In the genomic region with DNA sequence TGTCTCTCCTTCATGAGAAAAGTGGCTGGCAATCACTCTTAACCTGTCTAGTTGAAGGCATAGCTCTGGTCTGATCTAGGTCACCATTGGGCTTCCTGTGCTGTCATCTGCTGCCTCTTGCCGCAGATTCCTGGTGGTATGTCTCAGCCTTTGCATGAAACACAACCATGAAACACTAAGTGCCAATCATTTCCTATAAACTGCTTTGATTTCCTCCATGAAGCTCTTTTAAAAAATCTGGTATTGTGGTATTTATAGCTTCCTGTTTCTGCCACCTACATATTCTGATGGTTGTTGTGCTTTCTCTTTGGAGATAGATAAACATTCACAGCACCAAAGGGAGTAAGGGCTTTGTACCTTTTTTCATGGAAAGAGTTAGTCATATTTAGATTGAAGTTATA, we compare ENCODE assay signal across 10 cellular contexts.
A peak's percentile ranks its signal among the peaks of the same experiment; 100 is the strongest.
DNase-seq lines count a peak whose midpoint lies in the region; ATAC-seq lines count a peak whose summit lies in the region.
"Had no signal": no experiment of that assay in that cellular context is flagged by ENCODE, and none has a peak within 500 bp of the region (broad histone marks: within the 10 kb centered on the region; RNA-seq: fewer than 3 reads in every experiment).

No MANE protein-coding gene starts in this region.

- H3K36me3 Mint-ChIP-seq in activated CD8-positive, alpha-beta T cell treated with anti-CD3 and anti-CD28 coated beads, Interleukin-2, amount 10 ng/mL, durations not matched to agents 7 days and 5 days (ENCODE audit: low read depth), result peaks cover 2% of the 10 kb centered on the region

- peak overlapping the region; percentile 87 for H3K27ac Mint-ChIP-seq in activated CD8-positive, alpha-beta T cell treated with anti-CD3 and anti-CD28 coated beads, Interleukin-2, amount 10 ng/mL, durations not matched to agents 7 days and 5 days
- H3K27ac Mint-ChIP-seq: GM23338 had no signal

- H3K27ac ChIP-seq in KOPT-K1 (ENCODE audit: low read depth, low read length, poor library complexity, severe bottlenecking), result peak overlapping the region; percentile 33

- H3K9me3 ChIP-seq in KOPT-K1 (ENCODE audit: insufficient read depth, low read length, poor library complexity, severe bottlenecking), result no peaks in the 10 kb centered on the region

- CTCF ChIA-PET in activated CD8-positive, alpha-beta T cell treated with anti-CD3 and anti-CD28 coated beads, Interleukin-2, amount 10 ng/mL, durations not matched to agents 7 days and 5 days (lab: Charles Lee), result interaction anchor here (0.8 to 6.3 kb wide), 9 partner anchors 10 to 535 kb away, joined by 3 to 71 read pairs (median 5); no protein-coding TSS in a partner anchor

- H3K4me1 Mint-ChIP-seq in activated CD8-positive, alpha-beta T cell treated with anti-CD3 and anti-CD28 coated beads, Interleukin-2, amount 10 ng/mL, durations not matched to agents 7 days and 5 days (ENCODE audit: low read depth), result peaks cover 75% of the 10 kb centered on the region

- peak; percentile 84 for ATAC-seq in activated CD8-positive, alpha-beta T cell treated with anti-CD3 and anti-CD28 coated beads, Interleukin-2, amount 10 ng/mL, durations not matched to agents 7 days and 5 days
- ATAC-seq in stimulated activated naive CD8-positive, alpha-beta T cell treated with anti-CD3 and anti-CD28 coated beads, Interleukin-15, Interleukin-2, amounts not matched to agents 100 U/mL and 50 U/mL, for 24 hours, result peak; percentile 85
- no peak for ATAC-seq in GM21423 (IDR thresholded peaks at IDR 0.05; ENCODE audit: unreplicated experiment)
- no peak for ATAC-seq in GM21390 (IDR thresholded peaks at IDR 0.05; ENCODE audit: unreplicated experiment)
- ATAC-seq in GM18873 (IDR thresholded peaks at IDR 0.05; ENCODE audit: low FRiP score, unreplicated experiment), result no peak
- ATAC-seq: GM23338 had no signal

- H3K4me3 Mint-ChIP-seq in activated CD8-positive, alpha-beta T cell treated with anti-CD3 and anti-CD28 coated beads, Interleukin-2, amount 10 ng/mL, durations not matched to agents 7 days and 5 days, result peak overlapping the region; percentile 17
- H3K4me3 Mint-ChIP-seq: GM23338 had no signal

- no peaks in the 10 kb centered on the region for H3K27me3 Mint-ChIP-seq in activated CD8-positive, alpha-beta T cell treated with anti-CD3 and anti-CD28 coated beads, Interleukin-2, amount 10 ng/mL, durations not matched to agents 7 days and 5 days (ENCODE audit: low read depth)

- no peaks in the 10 kb centered on the region for H3K36me3 ChIP-seq in KOPT-K1 (ENCODE audit: insufficient read depth, low read length)

- no peaks in the 10 kb centered on the region for H3K9me3 Mint-ChIP-seq in activated CD8-positive, alpha-beta T cell treated with anti-CD3 and anti-CD28 coated beads, Interleukin-2, amount 10 ng/mL, durations not matched to agents 7 days and 5 days (ENCODE audit: insufficient read depth)
- H3K9me3 Mint-ChIP-seq: GM23338 had no signal

- DNase-seq in activated CD8-positive, alpha-beta T cell treated with anti-CD3 and anti-CD28 coated beads, Interleukin-2, amount 10 ng/mL, durations not matched to agents 7 days and 5 days, result peak; percentile 74
- DNase-seq in dermis blood vessel endothelial cell, result peak; percentile 19
- no peak for DNase-seq in stimulated activated naive CD8-positive, alpha-beta T cell treated with anti-CD3 and anti-CD28 coated beads, Interleukin-15, Interleukin-2, amounts not matched to agents 100 U/mL and 50 U/mL, for 24 hours
- DNase-seq: NCI-H2227 treated with DMSO at 0.1 percent for 48 hours, SIG-M5 had no signal

- POLR2A ChIA-PET in activated CD8-positive, alpha-beta T cell treated with anti-CD3 and anti-CD28 coated beads, Interleukin-2, amount 10 ng/mL, durations not matched to agents 7 days and 5 days (lab: Charles Lee), result interaction anchor here (0.5 to 2.0 kb wide), 12 partner anchors 14 to 1515 kb away, joined by 3 to 12 read pairs (median 4); partner anchors contain the start of genes EPC2, MBD5 and ORC4

Comparison
In these comparisons a context has a peak if more than half of its experiments do, and no peak if none do; other contexts are left out.
1. ATAC-seq: peak in activated CD8-positive, alpha-beta T cell treated with anti-CD3 and anti-CD28 coated beads, Interleukin-2, amount 10 ng/mL, durations not matched to agents 7 days and 5 days (single experiment) and stimulated activated naive CD8-positive, alpha-beta T cell treated with anti-CD3 and anti-CD28 coated beads, Interleukin-15, Interleukin-2, amounts not matched to agents 100 U/mL and 50 U/mL, for 24 hours (single experiment); none in GM21423 (single experiment), GM21390 (single experiment) and GM18873 (single experiment).